15 cellular contexts compared by ENCODE assay signal in genomic region chr10:3093996-3094395, GRCh38. TPM values are rescaled to one million over a fixed set of nuclear protein-coding genes. Genes with fewer than 3 reads are reported as not detected.
DNase-seq lines count a peak whose midpoint lies in the region; ATAC-seq, FAIRE-seq and TF ChIP-seq lines count a peak whose summit lies in the region.
"Had no signal": no experiment of that assay in that cellular context is flagged by ENCODE, and none has a peak within 500 bp of the region (broad histone marks: within the 10 kb centered on the region; RNA-seq: fewer than 3 reads in every experiment).

No MANE protein-coding gene starts in this region.

- no peak overlapping the region for H3K9ac ChIP-seq in kidney (ENCODE audit: low read length in 2 of 2)

- H3K36me3 ChIP-seq in cardiac muscle cell, result peaks cover 5% of the 10 kb centered on the region
- no peaks in the 10 kb centered on the region for H3K36me3 ChIP-seq in right atrium auricular region
- H3K36me3 ChIP-seq in kidney (ENCODE audit: control insufficient read depth in 1 of 2, insufficient read depth in 2 of 2, low read length in 2 of 2), result no peaks in the 10 kb centered on the region
- no peaks in the 10 kb centered on the region for H3K36me3 ChIP-seq in uterus
- no peaks in the 10 kb centered on the region for H3K36me3 ChIP-seq in ovary
- H3K36me3 ChIP-seq: SJCRH30 had no signal

- peak overlapping the region; percentile 54 for H3K4me3 Mint-ChIP-seq in activated T-helper 2 cell treated with anti-CD3 and anti-CD28 coated beads, Interferon-gamma antibody, Interleukin-2, Interleukin-4, amounts not matched to agents 10 μg/mL and 5 μg/mL and 100 μg/mL, durations not matched to agents 14 hours and 24 hours and 36 hours (ENCODE audit: low read depth)

- H3K27me3 ChIP-seq in cardiac muscle cell (no peaks in the 10 kb centered on the region), right atrium auricular region (no peaks in the 10 kb centered on the region), uterus (no peaks in the 10 kb centered on the region), ovary (no peaks in the 10 kb centered on the region)
- H3K27me3 ChIP-seq: SJCRH30 had no signal

- peaks cover 69% of the 10 kb centered on the region for H3K4me1 ChIP-seq in cardiac muscle cell (ENCODE audit: low read depth)
- H3K4me1 ChIP-seq in right atrium auricular region, result peaks cover 0 to 52% of the 10 kb centered on the region in 2 donors
- peaks cover 7 to 11% of the 10 kb centered on the region in 2 donors for H3K4me1 ChIP-seq in kidney (ENCODE audit: control insufficient read depth in 1 of 2, insufficient read depth in 1 of 2, low read depth in 1 of 2, low read length in 2 of 2)
- peaks cover 3 to 10% of the 10 kb centered on the region in 2 donors for H3K4me1 ChIP-seq in uterus
- H3K4me1 ChIP-seq in ovary (ENCODE audit: insufficient read depth), result peaks cover 6% of the 10 kb centered on the region
- H3K4me1 ChIP-seq: SJCRH30 had no signal

- H3K9me3 Mint-ChIP-seq in activated T-helper 2 cell treated with anti-CD3 and anti-CD28 coated beads, Interferon-gamma antibody, Interleukin-2, Interleukin-4, amounts not matched to agents 10 μg/mL and 5 μg/mL and 100 μg/mL, durations not matched to agents 14 hours and 24 hours and 36 hours, result no peaks in the 10 kb centered on the region

- FAIRE-seq in kidney (lab: Jason Lieb, UNC), result no peak
- FAIRE-seq: HepG2 had no signal

- no peak for DNase-seq in cardiac muscle cell (ENCODE audit: low read depth in 1 of 2, low spot score in 1 of 2)
- no peak for DNase-seq in right atrium auricular region (ENCODE audit: low spot score)
- DNase-seq in activated T-helper 2 cell treated with anti-CD3 and anti-CD28 coated beads, Interferon-gamma antibody, Interleukin-2, Interleukin-4, amounts not matched to agents 10 μg/mL and 5 μg/mL and 100 μg/mL, durations not matched to agents 14 hours and 24 hours and 36 hours (ENCODE audit: low spot score), result no peak
- peak; percentile 59 for DNase-seq in kidney
- no peak for DNase-seq in uterus
- no peak for DNase-seq in ovary
- DNase-seq: activated CD4-positive, alpha-beta T cell treated with anti-CD3 and anti-CD28 coated beads, Interleukin-2, amount 50 U/mL, for 1 hour; GDM1; NCI-H1436; NCI-H748 treated with DMSO at 0.1 percent for 48 hours; nucleus accumbens; SJCRH30 had no signal

- TF ChIP-seq EP300 in ovary (IDR thresholded peaks at IDR 0.05), result no peak

- intact Hi-C loops in activated T-helper 2 cell treated with anti-CD3 and anti-CD28 coated beads, Interferon-gamma antibody, Interleukin-2, Interleukin-4, amounts not matched to agents 10 μg/mL and 5 μg/mL and 100 μg/mL, durations not matched to agents 14 hours and 24 hours and 36 hours (cut with micrococcal nuclease), result loop anchor here (10.0 kb wide), 2 partner anchors 149 to 661 kb away; no protein-coding TSS in a partner anchor
- intact Hi-C loops in kidney (cut with DNase I), result no loop called here
- intact Hi-C loops in uterus (cut with DNase I; ENCODE audit: low total_unique reads), result no loop called here
- intact Hi-C loops in ovary (cut with DNase I), result no loop called here

- TF ChIP-seq CTCF in cardiac muscle cell (IDR thresholded peaks at IDR 0.05; ENCODE audit: low read depth, low read length) (no peak), right atrium auricular region (IDR thresholded peaks at IDR 0.05) (no peak), kidney (IDR thresholded peaks at IDR 0.05; ENCODE audit: borderline replicate concordance, extremely low read depth, insufficient read depth) (no peak), uterus (IDR thresholded peaks at IDR 0.05) (no peak), ovary (IDR thresholded peaks at IDR 0.05) (no peak)

- TF ChIP-seq POLR2A in uterus (IDR thresholded peaks at IDR 0.05) (no peak), ovary (IDR thresholded peaks at IDR 0.05) (no peak)

- H3K36me3 Mint-ChIP-seq in activated T-helper 2 cell treated with anti-CD3 and anti-CD28 coated beads, Interferon-gamma antibody, Interleukin-2, Interleukin-4, amounts not matched to agents 10 μg/mL and 5 μg/mL and 100 μg/mL, durations not matched to agents 14 hours and 24 hours and 36 hours (ENCODE audit: low read depth), result peaks cover 73% of the 10 kb centered on the region

- H3K9me3 ChIP-seq in cardiac muscle cell (ENCODE audit: low read depth) (no peaks in the 10 kb centered on the region), right atrium auricular region (no peaks in the 10 kb centered on the region), kidney (ENCODE audit: control insufficient read depth in 1 of 2, low read length in 2 of 2) (no peaks in the 10 kb centered on the region), uterus (no peaks in the 10 kb centered on the region), ovary (no peaks in the 10 kb centered on the region)
- H3K9me3 ChIP-seq: SJCRH30 had no signal

- peak overlapping the region; percentile 94 for H3K27ac Mint-ChIP-seq in activated T-helper 2 cell treated with anti-CD3 and anti-CD28 coated beads, Interferon-gamma antibody, Interleukin-2, Interleukin-4, amounts not matched to agents 10 μg/mL and 5 μg/mL and 100 μg/mL, durations not matched to agents 14 hours and 24 hours and 36 hours

- H3K4me1 Mint-ChIP-seq in activated T-helper 2 cell treated with anti-CD3 and anti-CD28 coated beads, Interferon-gamma antibody, Interleukin-2, Interleukin-4, amounts not matched to agents 10 μg/mL and 5 μg/mL and 100 μg/mL, durations not matched to agents 14 hours and 24 hours and 36 hours (ENCODE audit: low read depth), result peaks cover 66% of the 10 kb centered on the region

- 95 to 97% (median 97%) methylated on average over 5 of the region's 5 CpGs for WGBS in ovary, 3 donors

- H3K4me3 ChIP-seq in cardiac muscle cell (no peak overlapping the region), right atrium auricular region (no peak overlapping the region), kidney (ENCODE audit: low read length in 2 of 2) (no peak overlapping the region), uterus (no peak overlapping the region), ovary (no peak overlapping the region)
- H3K4me3 ChIP-seq: SJCRH30 had no signal

- H3K27me3 Mint-ChIP-seq in activated T-helper 2 cell treated with anti-CD3 and anti-CD28 coated beads, Interferon-gamma antibody, Interleukin-2, Interleukin-4, amounts not matched to agents 10 μg/mL and 5 μg/mL and 100 μg/mL, durations not matched to agents 14 hours and 24 hours and 36 hours (ENCODE audit: low read depth), result no peaks in the 10 kb centered on the region

- H3K27ac ChIP-seq in cardiac muscle cell (peak overlapping the region; percentile 97), right atrium auricular region (no peak overlapping the region), kidney (ENCODE audit: low read depth in 2 of 2, low read length in 2 of 2) (peak overlapping the region; percentile 71 to 86), uterus (peak overlapping the region; percentile 83 to 95), ovary (no peak overlapping the region)
- H3K27ac ChIP-seq: SJCRH30 had no signal

- no peak for ATAC-seq in HG03175 (IDR thresholded peaks at IDR 0.05; ENCODE audit: unreplicated experiment)
- no peak for ATAC-seq in HG03342 (IDR thresholded peaks at IDR 0.05; ENCODE audit: unreplicated experiment)
- ATAC-seq: HepG2 had no signal

RNA-seq across cellular contexts. Expression of gene PFKP, which starts 26.6 kb away (rescaled TPM):
- 639 and 805 TPM in 2 replicates for total RNA-seq in cardiac muscle cell
- 677 and 781 TPM in 2 replicates for polyA plus RNA-seq in cardiac muscle cell
- total RNA-seq in right atrium auricular region, result 100 to 1,000 TPM in 1 of 2 donors, 10 to 100 TPM in 1; 55.2 to 119 TPM
- total RNA-seq in activated T-helper 2 cell treated with anti-CD3 and anti-CD28 coated beads, Interferon-gamma antibody, Interleukin-2, Interleukin-4, amounts not matched to agents 10 μg/mL and 5 μg/mL and 100 μg/mL, durations not matched to agents 14 hours and 24 hours and 36 hours, result 250 and 255 TPM in 2 replicates
- total RNA-seq in kidney, result 139 TPM
- 51.2 TPM for polyA plus RNA-seq in kidney (ENCODE audit: insufficient read depth, low read depth, low replicate concordance)
- total RNA-seq in uterus, result 10 to 100 TPM; 22.9 to 74.5 (median 43.8) TPM
- total RNA-seq in ovary, result 10 to 100 TPM; 12.4 to 43.4 (median 23.1) TPM
- polyA plus RNA-seq in ovary, result 10 to 100 TPM; 19.6 to 74.9 TPM

Comparison
In these comparisons a context has a peak if more than half of its experiments do, and no peak if none do; other contexts are left out.
1. H3K27ac ChIP-seq: peak in cardiac muscle cell (single experiment), kidney (2 of 2) and uterus (2 of 2); none in right atrium auricular region (0 of 2) and ovary (0 of 2).